In genomic region chr4:122012735-122013134, GRCh38 we compare ENCODE assay signal across 1 cellular context.
TF ChIP-seq lines count a peak whose summit lies in the region.

No MANE protein-coding gene starts in this region.

TF ChIP-seq in IMR-90, 13 proteins besides CTCF, POLR2A, EP300 and RAD21 (continued from another document):
- no peak for TF ChIP-seq MAFK (IDR thresholded peaks at IDR 0.05; ENCODE audit: low read depth, low read length)
- no peak for TF ChIP-seq BHLHE40 (IDR thresholded peaks at IDR 0.05; ENCODE audit: low read depth, low read length)
- TF ChIP-seq CEBPB (IDR thresholded peaks at IDR 0.05; ENCODE audit: low read depth, low read length), result peak; percentile 85
TF ChIP-seq in IMR-90: peak in this region for 1.
